Comparison of ENCODE assay signal across 18 cellular contexts in genomic region chr5:92378961-92379611, GRCh38.
DNase-seq lines count a peak whose midpoint lies in the region; ATAC-seq, FAIRE-seq and TF ChIP-seq lines count a peak whose summit lies in the region.
"Had no signal": no experiment of that assay in that cellular context is flagged by ENCODE, and none has a peak within 500 bp of the region (broad histone marks: within the 10 kb centered on the region; RNA-seq: fewer than 3 reads in every experiment).

No MANE protein-coding gene starts in this region.

- H3K27ac Mint-ChIP-seq in astrocyte (ENCODE audit: unreplicated experiment): no peak overlapping the region
- H3K27ac Mint-ChIP-seq: activated T-cell treated with anti-CD3 and anti-CD28 coated beads, Interleukin-2, amount 50 U/mL, for 24 hours; CD4-positive, CD25-positive, alpha-beta regulatory T cell had no signal

- H3K27me3 Mint-ChIP-seq in astrocyte (ENCODE audit: low read depth, unreplicated experiment): no peaks in the 10 kb centered on the region
- H3K27me3 Mint-ChIP-seq: activated T-cell treated with anti-CD3 and anti-CD28 coated beads, Interleukin-2, amount 50 U/mL, for 24 hours; CD4-positive, CD25-positive, alpha-beta regulatory T cell had no signal

- 27 to 30% (median 30%) methylated on average over 9 of the region's 9 CpGs for WGBS in heart left ventricle, 4 donors

- no peak overlapping the region for H3K4me3 Mint-ChIP-seq in astrocyte (ENCODE audit: unreplicated experiment)
- H3K4me3 Mint-ChIP-seq: activated T-cell treated with anti-CD3 and anti-CD28 coated beads, Interleukin-2, amount 50 U/mL, for 24 hours; CD4-positive, CD25-positive, alpha-beta regulatory T cell had no signal

- peak overlapping the region; percentile 56 for H3K27ac ChIP-seq in HUES48 (ENCODE audit: low read depth, low read length)
- no peak overlapping the region for H3K27ac ChIP-seq in astrocyte (ENCODE audit: low read depth, low read length)
- no peak overlapping the region for H3K27ac ChIP-seq in heart left ventricle
- H3K27ac ChIP-seq: dorsolateral prefrontal cortex had no signal

- H3K4me1 ChIP-seq in HUES48 (ENCODE audit: control insufficient read depth, insufficient read depth, low read length) (peaks cover 6% of the 10 kb centered on the region; the same call in 1 of the 2 replicates), astrocyte (ENCODE audit: insufficient read depth, low read length) (peaks cover 10% of the 10 kb centered on the region), heart left ventricle (peaks cover 0 to 6% (median 0%) of the 10 kb centered on the region in 12 donors)

- H3K27me3 ChIP-seq in HUES48 (ENCODE audit: control insufficient read depth, insufficient read depth, low read length) (no peaks in the 10 kb centered on the region), astrocyte (ENCODE audit: insufficient read depth, low read length) (no peaks in the 10 kb centered on the region), heart left ventricle (no peaks in the 10 kb centered on the region)
- H3K27me3 ChIP-seq: dorsolateral prefrontal cortex had no signal

- H3K9me3 Mint-ChIP-seq in astrocyte (ENCODE audit: unreplicated experiment): no peaks in the 10 kb centered on the region
- H3K9me3 Mint-ChIP-seq: activated T-cell treated with anti-CD3 and anti-CD28 coated beads, Interleukin-2, amount 50 U/mL, for 24 hours had no signal

- FAIRE-seq in astrocyte (lab: Jason Lieb, UNC): no peak
- FAIRE-seq: G401.6, small intestine had no signal

- H3K79me2 ChIP-seq in astrocyte (ENCODE audit: insufficient read depth, low read length): no peaks in the 10 kb centered on the region

- intact Hi-C loops in heart left ventricle (cut with DNase I): no loop called here

- no peak for TF ChIP-seq POLR2A in heart left ventricle (IDR thresholded peaks at IDR 0.05)

- H4K20me1 ChIP-seq in astrocyte (ENCODE audit: insufficient read depth, low read length): no peaks in the 10 kb centered on the region

- H3K4me3 ChIP-seq in HUES48 (ENCODE audit: low read depth, low read length) (no peak overlapping the region), astrocyte (ENCODE audit: insufficient read depth, low read depth, low read length) (no peak overlapping the region), heart left ventricle (no peak overlapping the region)
- H3K4me3 ChIP-seq: dorsolateral prefrontal cortex had no signal

- H3K9ac ChIP-seq in HUES48 (ENCODE audit: low read depth, low read length) (no peak overlapping the region), astrocyte (ENCODE audit: low read length) (no peak overlapping the region)

- peaks cover 6% of the 10 kb centered on the region for H3K4me1 Mint-ChIP-seq in astrocyte (ENCODE audit: low read depth, unreplicated experiment)
- H3K4me1 Mint-ChIP-seq: CD4-positive, CD25-positive, alpha-beta regulatory T cell had no signal

- H3K36me3 ChIP-seq in HUES48 (ENCODE audit: control insufficient read depth, insufficient read depth, low read length) (no peaks in the 10 kb centered on the region), astrocyte (ENCODE audit: insufficient read depth, low read length) (no peaks in the 10 kb centered on the region), heart left ventricle (no peaks in the 10 kb centered on the region)

- H3K4me2 ChIP-seq in astrocyte (ENCODE audit: low read length): peak overlapping the region; percentile 51

- peak; percentile 54 to 90 (median 78) for ATAC-seq in heart left ventricle
- ATAC-seq in GM19455 (IDR thresholded peaks at IDR 0.05; ENCODE audit: unreplicated experiment): no peak
- ATAC-seq: HCT116 had no signal

- H3K9me3 ChIP-seq in HUES48 (ENCODE audit: control insufficient read depth, insufficient read depth, low read length): no peaks in the 10 kb centered on the region
- H3K9me3 ChIP-seq in astrocyte (ENCODE audit: insufficient read depth, low read depth, low read length): no peaks in the 10 kb centered on the region
- no peaks in the 10 kb centered on the region for H3K9me3 ChIP-seq in heart left ventricle

- TF ChIP-seq CTCF in astrocyte (IDR thresholded peaks at IDR 0.05; ENCODE audit: insufficient read depth, low read depth, low read length) (no peak), heart left ventricle (IDR thresholded peaks at IDR 0.05) (no peak)

- no peaks in the 10 kb centered on the region for H3K36me3 Mint-ChIP-seq in astrocyte (ENCODE audit: low read depth, unreplicated experiment)

- H2AFZ ChIP-seq in astrocyte (ENCODE audit: low read depth, low read length): peak overlapping the region; percentile 51

- DNase-seq in astrocyte (ENCODE audit: low read depth) (peak; percentile 62), heart left ventricle (peak in 3 of 5 donors; percentile 24 to 60 (median 46)), renal cortical epithelial cell (ENCODE audit: low read depth) (peak; percentile 75)
- no peak for DNase-seq in effector CD4-positive, alpha-beta T cell
- no peak for DNase-seq in stimulated activated CD4-positive, alpha-beta T cell treated with anti-CD3 and anti-CD28 coated beads, Interleukin-4, amount 100 ng/mL, for 24 hours
- DNase-seq: activated CD4-positive, CD25-positive, alpha-beta regulatory T cell treated with anti-CD3 and anti-CD28 coated beads, Interleukin-2, amount 50 U/mL, for 72 hours; activated T-cell treated with anti-CD3 and anti-CD28 coated beads, Interleukin-2, amount 50 U/mL, for 24 hours; CD4-positive, CD25-positive, alpha-beta regulatory T cell; foreskin melanocyte; MM.1S; small intestine; substantia nigra; SW 1271 had no signal

Comparison
In these comparisons a context has a peak if more than half of its experiments do, and no peak if none do; other contexts are left out.
1. DNase-seq: peak in astrocyte (single experiment), heart left ventricle (3 of 5) and renal cortical epithelial cell (single experiment); none in effector CD4-positive, alpha-beta T cell (single experiment) and stimulated activated CD4-positive, alpha-beta T cell treated with anti-CD3 and anti-CD28 coated beads, Interleukin-4, amount 100 ng/mL, for 24 hours (single experiment).